In genomic region chr6:93210908-93211307, GRCh38 we compare ENCODE assay signal across 29 cellular contexts.
"Had no signal": no experiment of that assay in that cellular context is flagged by ENCODE, and none has a peak within 500 bp of the region (broad histone marks: within the 10 kb centered on the region; RNA-seq: fewer than 3 reads in every experiment).

No MANE protein-coding gene starts in this region.

- H3K4me1 Mint-ChIP-seq: naive thymus-derived CD4-positive, alpha-beta T cell; nephron progenitor cell; stimulated activated naive B cell treated with anti-CD40 and anti-IgM and Interleukin-4, amounts not matched to agents 10 μg/mL and 1 μg/mL and 100 μg/mL, for 72 hours had no signal

- H3K9me3 ChIP-seq: pancreas, prostate gland, stomach, thoracic aorta, upper lobe of right lung had no signal

- H3K4me1 ChIP-seq: heart left ventricle, left ventricle myocardium inferior, pancreas, prostate gland, stomach, tibial artery, upper lobe of right lung had no signal

- H3K27me3 Mint-ChIP-seq: naive thymus-derived CD4-positive, alpha-beta T cell; stimulated activated naive B cell treated with anti-CD40 and anti-IgM and Interleukin-4, amounts not matched to agents 10 μg/mL and 1 μg/mL and 100 μg/mL, for 72 hours had no signal

- H3K27me3 ChIP-seq: heart left ventricle, pancreas, stomach, tibial artery, upper lobe of right lung had no signal

- H3K4me3 ChIP-seq: heart left ventricle, left ventricle myocardium inferior, lung, mucosa of descending colon, pancreas, prostate gland, skin epidermis, stomach, thoracic aorta, tibial artery, upper lobe of right lung had no signal

- H3K4me3 Mint-ChIP-seq: naive thymus-derived CD4-positive, alpha-beta T cell; nephron progenitor cell; stimulated activated naive B cell treated with anti-CD40 and anti-IgM and Interleukin-4, amounts not matched to agents 10 μg/mL and 1 μg/mL and 100 μg/mL, for 72 hours had no signal

- DNase-seq: heart left ventricle; hypothalamus; islet precursor cell; left ventricle myocardium inferior; midbrain; mucosa of descending colon; naive thymus-derived CD4-positive, alpha-beta T cell; nephron progenitor cell; nucleus accumbens; pancreas; posterior cingulate gyrus; retina; right cardiac atrium; stimulated activated CD4-positive, alpha-beta T cell treated with anti-CD3 and anti-CD28 coated beads, Interleukin-12 subunit alpha, Interleukin-12 subunit beta, amount 100 ng/mL, for 4 hours; stimulated activated CD4-positive, alpha-beta T cell treated with anti-CD3 and anti-CD28 coated beads, Interleukin-15, amount 100 ng/mL, for 24 hours; stimulated activated CD4-positive, alpha-beta T cell treated with anti-CD3 and anti-CD28 coated beads, Interleukin-2, amount 100 ng/mL, for 24 hours; stimulated activated CD4-positive, alpha-beta T cell treated with anti-CD3 and anti-CD28 coated beads, Interleukin-4, amount 100 ng/mL, for 1 hour; stimulated activated naive B cell treated with anti-CD40 and anti-IgM and Interleukin-4, amounts not matched to agents 10 μg/mL and 1 μg/mL and 100 μg/mL, for 72 hours; stimulated activated naive CD8-positive, alpha-beta T cell treated with anti-CD3 and anti-CD28 coated beads, Interleukin-15, Interleukin-2, amounts not matched to agents 100 U/mL and 50 U/mL, for 24 hours; stomach; tibial artery; trophoblast cell; upper lobe of right lung had no signal

- H3K36me3 ChIP-seq: heart left ventricle, left ventricle myocardium inferior, pancreas, prostate gland, stomach, thoracic aorta, tibial artery, upper lobe of right lung had no signal

- FAIRE-seq: pancreas, urothelium cell line had no signal

- H3K27ac ChIP-seq: heart left ventricle, left ventricle myocardium inferior, pancreas, prostate gland, skin epidermis, stomach, thoracic aorta, tibial artery, upper lobe of right lung had no signal

- H3K36me3 Mint-ChIP-seq: naive thymus-derived CD4-positive, alpha-beta T cell; stimulated activated naive B cell treated with anti-CD40 and anti-IgM and Interleukin-4, amounts not matched to agents 10 μg/mL and 1 μg/mL and 100 μg/mL, for 72 hours had no signal

- H3K27ac Mint-ChIP-seq: naive thymus-derived CD4-positive, alpha-beta T cell; nephron progenitor cell; stimulated activated naive B cell treated with anti-CD40 and anti-IgM and Interleukin-4, amounts not matched to agents 10 μg/mL and 1 μg/mL and 100 μg/mL, for 72 hours had no signal

- ATAC-seq: heart left ventricle; mucosa of descending colon; naive thymus-derived CD4-positive, alpha-beta T cell; pancreas; right cardiac atrium; sciatic nerve; stimulated activated naive B cell treated with anti-CD40 and anti-IgM and Interleukin-4, amounts not matched to agents 10 μg/mL and 1 μg/mL and 100 μg/mL, for 72 hours; stimulated activated naive CD8-positive, alpha-beta T cell treated with anti-CD3 and anti-CD28 coated beads, Interleukin-15, Interleukin-2, amounts not matched to agents 100 U/mL and 50 U/mL, for 24 hours; upper lobe of right lung had no signal
